Comparison of ENCODE assay signal across 11 cellular contexts in the genomic region with DNA sequence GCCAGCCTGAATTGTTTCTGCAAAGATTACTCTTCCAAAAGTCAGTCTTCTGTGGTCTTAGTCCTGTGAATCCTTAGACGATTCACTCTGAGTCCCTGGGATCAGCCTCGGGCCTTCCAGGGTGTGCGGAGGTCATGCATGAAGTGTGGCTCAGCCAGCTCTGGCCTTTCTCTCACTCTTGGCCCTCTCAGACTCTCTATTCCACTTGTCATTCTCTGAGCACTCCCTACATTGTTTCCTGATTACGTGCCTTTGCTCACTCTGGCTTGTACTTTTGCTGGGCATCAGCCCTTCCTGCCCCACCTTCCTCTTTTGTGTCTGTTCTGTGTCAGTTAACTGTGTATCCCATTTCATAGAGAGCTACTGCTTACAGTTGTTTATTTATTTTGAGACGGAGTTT. TPM values are rescaled to one million over a fixed set of nuclear protein-coding genes. Genes with fewer than 3 reads are reported as not detected.
DNase-seq lines count a peak whose midpoint lies in the region; ATAC-seq and TF ChIP-seq lines count a peak whose summit lies in the region.
"Had no signal": no experiment of that assay in that cellular context is flagged by ENCODE, and none has a peak within 500 bp of the region (broad histone marks: within the 10 kb centered on the region; RNA-seq: fewer than 3 reads in every experiment).

No MANE protein-coding gene starts in this region.

- H3K4me1 Mint-ChIP-seq in CD4-positive, alpha-beta T cell (ENCODE audit: low read depth), result peaks cover 93% of the 10 kb centered on the region
- H3K4me1 Mint-ChIP-seq in neural progenitor cell, result peaks cover 10% of the 10 kb centered on the region

- H3K79me2 ChIP-seq in neural progenitor cell (ENCODE audit: low read depth), result peaks cover 100% of the 10 kb centered on the region

- DNase-seq in CD4-positive, alpha-beta T cell, result no peak
- DNase-seq in NCI-H226 (peak; percentile 61), fibroblast of gingiva (ENCODE audit: low read depth) (peak; percentile 36), neural progenitor cell (ENCODE audit: low spot score) (no peak), NCI-H446 (lab: John Stamatoyannopoulos, UW) (no peak), OCI-M1 (lab: John Stamatoyannopoulos, UW) (no peak)
- DNase-seq in activated CD4-positive, alpha-beta T cell treated with anti-CD3 and anti-CD28 coated beads, Interleukin-2, amount 50 U/mL, for 4 hours, result no peak
- DNase-seq: stimulated activated CD8-positive, alpha-beta memory T cell treated with anti-CD3 and anti-CD28 coated beads, Interleukin-4, amount 100 ng/mL, for 48 hours had no signal

- H3K4me3 ChIP-seq in neural progenitor cell, result no peak overlapping the region

- no peak overlapping the region for H3K4me2 ChIP-seq in neural progenitor cell

- peaks cover 8% of the 10 kb centered on the region for H3K36me3 Mint-ChIP-seq in CD4-positive, alpha-beta T cell (ENCODE audit: low read depth)
- H3K36me3 Mint-ChIP-seq in neural progenitor cell, result peaks cover 18% of the 10 kb centered on the region

- TF ChIP-seq CTCF in CD4-positive, alpha-beta T cell (IDR thresholded peaks at IDR 0.05), result no peak
- no peak for TF ChIP-seq CTCF in neural progenitor cell (IDR thresholded peaks at IDR 0.05)

- H3K27me3 Mint-ChIP-seq in CD4-positive, alpha-beta T cell, result no peaks in the 10 kb centered on the region
- H3K27me3 Mint-ChIP-seq in neural progenitor cell (ENCODE audit: insufficient read depth, low read depth), result no peaks in the 10 kb centered on the region
- H3K27me3 Mint-ChIP-seq: IgD-negative memory B cell had no signal

- no peak overlapping the region for H3K9ac ChIP-seq in neural progenitor cell

- H3F3A ChIP-seq in neural progenitor cell (ENCODE audit: low read depth), result no peaks in the 10 kb centered on the region

- H3K4me1 ChIP-seq in neural progenitor cell, result peaks cover 9% of the 10 kb centered on the region

- no peak overlapping the region for H3K27ac Mint-ChIP-seq in CD4-positive, alpha-beta T cell
- H3K27ac Mint-ChIP-seq in neural progenitor cell, result peak overlapping the region; percentile 1

- H3K9me3 Mint-ChIP-seq in CD4-positive, alpha-beta T cell, result no peaks in the 10 kb centered on the region
- H3K9me3 Mint-ChIP-seq in neural progenitor cell, result peaks cover 23% of the 10 kb centered on the region
- H3K9me3 Mint-ChIP-seq: IgD-negative memory B cell had no signal

- H3K4me3 Mint-ChIP-seq in CD4-positive, alpha-beta T cell, result peak overlapping the region; percentile 11
- no peak overlapping the region for H3K4me3 Mint-ChIP-seq in neural progenitor cell
- H3K4me3 Mint-ChIP-seq: brain had no signal

- no peaks in the 10 kb centered on the region for H3K27me3 ChIP-seq in CD4-positive, alpha-beta T cell (ENCODE audit: control insufficient read depth, insufficient read depth, low read length)
- H3K27me3 ChIP-seq in neural progenitor cell, result no peaks in the 10 kb centered on the region

- intact Hi-C loops in CD4-positive, alpha-beta T cell (cut with DNase I, micrococcal nuclease), result no loop called here

- H4K20me1 ChIP-seq in neural progenitor cell (ENCODE audit: low read depth), result peaks cover 33% of the 10 kb centered on the region

- no peak overlapping the region for H3K27ac ChIP-seq in CD4-positive, alpha-beta T cell (ENCODE audit: low read depth, low read length)
- no peak overlapping the region for H3K27ac ChIP-seq in neural progenitor cell

- H2AFZ ChIP-seq in neural progenitor cell (replicated peaks), result no peak overlapping the region

- CTCF ChIA-PET in CD4-positive, alpha-beta T cell (lab: Charles Lee), result no interaction called here

- ATAC-seq in CD4-positive, alpha-beta T cell (ENCODE audit: poor library complexity), result no peak
- ATAC-seq in HG02852 (IDR thresholded peaks at IDR 0.05; ENCODE audit: unreplicated experiment), result no peak

- no peaks in the 10 kb centered on the region for H3K36me3 ChIP-seq in neural progenitor cell

- POLR2A ChIA-PET in CD4-positive, alpha-beta T cell (lab: Charles Lee), result no interaction called here

- no peaks in the 10 kb centered on the region for H3K9me3 ChIP-seq in CD4-positive, alpha-beta T cell (ENCODE audit: control insufficient read depth, low read length)
- H3K9me3 ChIP-seq in neural progenitor cell (ENCODE audit: low read depth), result no peaks in the 10 kb centered on the region

RNA-seq across cellular contexts. Expression of gene CCNY, which starts 36.0 kb away (rescaled TPM):
- 10 to 100 TPM; 64.9 to 66.9 TPM for total RNA-seq in CD4-positive, alpha-beta T cell
- 43.0 and 46.7 TPM in 2 replicates for total RNA-seq in neural progenitor cell (ENCODE audit: low replicate concordance)

Comparison
In these comparisons a context has a peak if more than half of its experiments do, and no peak if none do; other contexts are left out.
1. DNase-seq: peak in NCI-H226 (single experiment) and fibroblast of gingiva (single experiment); none in CD4-positive, alpha-beta T cell (0 of 10), neural progenitor cell (single experiment), activated CD4-positive, alpha-beta T cell treated with anti-CD3 and anti-CD28 coated beads, Interleukin-2, amount 50 U/mL, for 4 hours (0 of 2), NCI-H446 (0 of 2) and OCI-M1 (single experiment).